ENCODE assay signal across 8 cellular contexts in genomic region chr6:26235240-26235730, GRCh38.
A peak's percentile ranks its signal among the peaks of the same experiment; 100 is the strongest.
DNase-seq lines count a peak whose midpoint lies in the region; ATAC-seq and TF ChIP-seq lines count a peak whose summit lies in the region.

No MANE protein-coding gene starts in this region.

- no peaks in the 10 kb centered on the region for H3K9me2 ChIP-seq in hepatocyte (replicated peaks; ENCODE audit: insufficient read depth)

- H2AFZ ChIP-seq in hepatocyte, result peak overlapping the region; percentile 79

- H3K27ac ChIP-seq in hepatocyte, result peak overlapping the region; percentile 91
- peak overlapping the region; percentile 87 for H3K27ac ChIP-seq in suprapubic skin

- DNase-seq in activated CD4-positive, alpha-beta T cell treated with anti-CD3 and anti-CD28 coated beads, Interleukin-2, amount 10 ng/mL, durations not matched to agents 24 days and 14 days, result no peak
- no peak for DNase-seq in activated CD4-positive, alpha-beta T cell treated with anti-CD3 and anti-CD28 coated beads for 4 hours
- no peak for DNase-seq in activated B cell treated with CpG ODN at 0.5 μM for 24 hours
- DNase-seq in hepatocyte (ENCODE audit: low spot score), result no peak
- DNase-seq in suprapubic skin (ENCODE audit: low spot score in 2 of 2), result no peak
- DNase-seq in NCI-H1048 (lab: John Stamatoyannopoulos, UW), result no peak
- no peak for DNase-seq in HuH-7 (ENCODE audit: low spot score)

- peak overlapping the region; percentile 82 for H3K4me3 Mint-ChIP-seq in activated CD4-positive, alpha-beta T cell treated with anti-CD3 and anti-CD28 coated beads, Interleukin-2, amount 10 ng/mL, durations not matched to agents 24 days and 14 days
- peak overlapping the region; percentile 89 for H3K4me3 Mint-ChIP-seq in activated B cell treated with CpG ODN at 0.5 μM for 24 hours

- CTCF ChIA-PET in activated B cell treated with CpG ODN at 0.5 μM for 24 hours (lab: Charles Lee), result interaction anchor here (1.4 to 4.7 kb wide), 3 partner anchors 15 to 37 kb away, joined by 3 to 23 read pairs (median 15); a partner anchor contains a TSS

- intact Hi-C loops in activated CD4-positive, alpha-beta T cell treated with anti-CD3 and anti-CD28 coated beads, Interleukin-2, amount 10 ng/mL, durations not matched to agents 24 days and 14 days (cut with micrococcal nuclease), result loop anchor here (2.0 kb wide), 1 partner anchor 76 kb away; a partner anchor contains a TSS
- intact Hi-C loops in activated B cell treated with CpG ODN at 0.5 μM for 24 hours (cut with micrococcal nuclease), result loop anchor here (1.0 kb wide), 1 partner anchor 15 kb away; a partner anchor contains a TSS

- peaks cover under 1% of the 10 kb centered on the region for H3K9me3 Mint-ChIP-seq in activated CD4-positive, alpha-beta T cell treated with anti-CD3 and anti-CD28 coated beads, Interleukin-2, amount 10 ng/mL, durations not matched to agents 24 days and 14 days
- H3K9me3 Mint-ChIP-seq in activated B cell treated with CpG ODN at 0.5 μM for 24 hours, result no peaks in the 10 kb centered on the region

- H3K4me1 Mint-ChIP-seq in activated CD4-positive, alpha-beta T cell treated with anti-CD3 and anti-CD28 coated beads, Interleukin-2, amount 10 ng/mL, durations not matched to agents 24 days and 14 days, result peaks cover 39% of the 10 kb centered on the region
- H3K4me1 Mint-ChIP-seq in activated B cell treated with CpG ODN at 0.5 μM for 24 hours, result peaks cover 32% of the 10 kb centered on the region

- H3K27me3 Mint-ChIP-seq in activated CD4-positive, alpha-beta T cell treated with anti-CD3 and anti-CD28 coated beads, Interleukin-2, amount 10 ng/mL, durations not matched to agents 24 days and 14 days, result no peaks in the 10 kb centered on the region
- no peaks in the 10 kb centered on the region for H3K27me3 Mint-ChIP-seq in activated B cell treated with CpG ODN at 0.5 μM for 24 hours

- POLR2A ChIA-PET in activated B cell treated with CpG ODN at 0.5 μM for 24 hours (lab: Charles Lee), result interaction anchor here (0.7 to 7.4 kb wide), 38 partner anchors 8 to 1658 kb away, joined by 3 to 401 read pairs (median 17); partner anchors contain the start of genes ABT1 and HMGN4

- peaks cover 5% of the 10 kb centered on the region for H3K36me3 Mint-ChIP-seq in activated CD4-positive, alpha-beta T cell treated with anti-CD3 and anti-CD28 coated beads, Interleukin-2, amount 10 ng/mL, durations not matched to agents 24 days and 14 days (ENCODE audit: low read depth)
- H3K36me3 Mint-ChIP-seq in activated B cell treated with CpG ODN at 0.5 μM for 24 hours (ENCODE audit: low read depth), result peaks cover 8% of the 10 kb centered on the region

- no peaks in the 10 kb centered on the region for H4K20me1 ChIP-seq in hepatocyte (ENCODE audit: insufficient read depth, poor library complexity, severe bottlenecking)

- no peaks in the 10 kb centered on the region for H3K36me3 ChIP-seq in hepatocyte (replicated peaks; ENCODE audit: insufficient read depth, low read depth)
- H3K36me3 ChIP-seq in suprapubic skin, result no peaks in the 10 kb centered on the region

- ATAC-seq in activated B cell treated with CpG ODN at 0.5 μM for 24 hours (ENCODE audit: low read depth) (no peak), HG02571 (IDR thresholded peaks at IDR 0.05; ENCODE audit: unreplicated experiment) (no peak)

- TF ChIP-seq EP300 in suprapubic skin (IDR thresholded peaks at IDR 0.05), result no peak

- 23% methylated on average over 5 of the region's 5 CpGs for WGBS in hepatocyte (ENCODE audit: low lambda C conversion rate, missing lambda C conversion rate)
- 18% methylated on average over 5 of the region's 5 CpGs for WGBS in suprapubic skin

- H3K4me2 ChIP-seq in hepatocyte, result peak overlapping the region; percentile 94

- no peaks in the 10 kb centered on the region for H3K27me3 ChIP-seq in hepatocyte
- peaks cover 45% of the 10 kb centered on the region for H3K27me3 ChIP-seq in suprapubic skin

- peak overlapping the region; percentile 97 for H3K27ac Mint-ChIP-seq in activated CD4-positive, alpha-beta T cell treated with anti-CD3 and anti-CD28 coated beads, Interleukin-2, amount 10 ng/mL, durations not matched to agents 24 days and 14 days
- H3K27ac Mint-ChIP-seq in activated B cell treated with CpG ODN at 0.5 μM for 24 hours, result peak overlapping the region; percentile 97

- H3K4me3 ChIP-seq in hepatocyte, result peak overlapping the region; percentile 56
- H3K4me3 ChIP-seq in suprapubic skin, result peak overlapping the region; percentile 61

- TF ChIP-seq CTCF in activated B cell treated with CpG ODN at 0.5 μM for 24 hours (IDR thresholded peaks at IDR 0.05), result no peak
- no peak for TF ChIP-seq CTCF in hepatocyte (IDR thresholded peaks at IDR 0.05; ENCODE audit: poor library complexity)
- TF ChIP-seq CTCF in suprapubic skin (IDR thresholded peaks at IDR 0.05), result no peak

- TF ChIP-seq POLR2A in suprapubic skin (IDR thresholded peaks at IDR 0.05), result no peak

- no peaks in the 10 kb centered on the region for H3K9me3 ChIP-seq in hepatocyte (ENCODE audit: low read depth)
- no peaks in the 10 kb centered on the region for H3K9me3 ChIP-seq in suprapubic skin

- no peaks in the 10 kb centered on the region for H3K4me1 ChIP-seq in hepatocyte (ENCODE audit: insufficient read depth)
- peaks cover 30% of the 10 kb centered on the region for H3K4me1 ChIP-seq in suprapubic skin

- H3K79me2 ChIP-seq in hepatocyte, result peaks cover 5% of the 10 kb centered on the region
